In genomic region chr2:85843543-85843942, GRCh38 we compare ENCODE assay signal across 8 cellular contexts. TPM values are rescaled to one million over a fixed set of nuclear protein-coding genes. Genes with fewer than 3 reads are reported as not detected.
DNase-seq lines count a peak whose midpoint lies in the region; ATAC-seq and TF ChIP-seq lines count a peak whose summit lies in the region.

No MANE protein-coding gene starts in this region.

- DNase-seq in left ventricle myocardium inferior = no peak
- no peak for DNase-seq in Right ventricle myocardium superior
- DNase-seq in RPMI7951 (ENCODE audit: low read depth) = peak; percentile 30
- no peak for DNase-seq in fibroblast of lung (ENCODE audit: low read depth in 2 of 2)
- no peak for DNase-seq in upper lobe of left lung
- DNase-seq in superior temporal gyrus (ENCODE audit: extremely low spot score) = no peak

- H3K4me1 ChIP-seq in left ventricle myocardium inferior = no peaks in the 10 kb centered on the region
- peaks cover 5% of the 10 kb centered on the region for H3K4me1 ChIP-seq in fibroblast of lung (ENCODE audit: control insufficient read depth, extremely low read depth, insufficient read depth, low read length)
- no peaks in the 10 kb centered on the region for H3K4me1 ChIP-seq in upper lobe of left lung

- no peak overlapping the region for H3K4me2 ChIP-seq in fibroblast of lung (ENCODE audit: extremely low read depth, insufficient read depth, low read length)

- H3K4me3 ChIP-seq in left ventricle myocardium inferior (no peak overlapping the region), fibroblast of lung (replicated peaks in 1 of 4; ENCODE audit: control extremely low read depth in 1 of 4, insufficient read depth in 1 of 4, low read depth in 3 of 4, low read length in 4 of 4) (no peak overlapping the region), upper lobe of left lung (no peak overlapping the region)

- no peaks in the 10 kb centered on the region for H3K27me3 ChIP-seq in left ventricle myocardium inferior (ENCODE audit: low read depth)
- H3K27me3 ChIP-seq in fibroblast of lung (ENCODE audit: control insufficient read depth, insufficient read depth, low read length) = no peaks in the 10 kb centered on the region
- no peaks in the 10 kb centered on the region for H3K27me3 ChIP-seq in upper lobe of left lung

- no peak overlapping the region for H3K9ac ChIP-seq in fibroblast of lung (ENCODE audit: insufficient read depth, low read length)

- no peak overlapping the region for H3K27ac ChIP-seq in left ventricle myocardium inferior (replicated peaks)
- H3K27ac ChIP-seq in fibroblast of lung (ENCODE audit: insufficient read depth, low read length) = no peak overlapping the region
- H3K27ac ChIP-seq in upper lobe of left lung = no peak overlapping the region

- WGBS in upper lobe of left lung, 2 donors = 73 to 82% methylated on average over 4 of the region's 4 CpGs

- intact Hi-C loops in left ventricle myocardium inferior (cut with micrococcal nuclease) = no loop called here
- intact Hi-C loops in Right ventricle myocardium superior (cut with DNase I) = no loop called here

- TF ChIP-seq EP300 in upper lobe of left lung (IDR thresholded peaks at IDR 0.05) = no peak

- no peak overlapping the region for H2AFZ ChIP-seq in fibroblast of lung (ENCODE audit: low read length)

- H3K79me2 ChIP-seq in fibroblast of lung (ENCODE audit: control insufficient read depth, insufficient read depth, low read length) = no peaks in the 10 kb centered on the region

- ATAC-seq in Right ventricle myocardium superior (ENCODE audit: poor library complexity) = no peak
- no peak for ATAC-seq in upper lobe of left lung (ENCODE audit: low FRiP score in 2 of 2)
- ATAC-seq in HG02970 (IDR thresholded peaks at IDR 0.05; ENCODE audit: low FRiP score, unreplicated experiment) = no peak
- no peak for ATAC-seq in GM21360 (IDR thresholded peaks at IDR 0.05; ENCODE audit: unreplicated experiment)

- H3K36me3 ChIP-seq in left ventricle myocardium inferior = peaks cover 61% of the 10 kb centered on the region
- no peaks in the 10 kb centered on the region for H3K36me3 ChIP-seq in fibroblast of lung (ENCODE audit: control insufficient read depth, insufficient read depth, low read length)
- H3K36me3 ChIP-seq in upper lobe of left lung = peaks cover 8 to 63% (median 24%) of the 10 kb centered on the region in 4 donors

- peak; percentile 40 for TF ChIP-seq CTCF in left ventricle myocardium inferior (IDR thresholded peaks at IDR 0.05; ENCODE audit: borderline replicate concordance)
- TF ChIP-seq CTCF in fibroblast of lung (conservative IDR thresholded peaks at IDR 0.05 in 1 of 2, IDR thresholded peaks at IDR 0.05 in 1 of 2; ENCODE audit: low read depth in 1 of 2, low read length in 2 of 2) = peak; percentile 37 to 62
- peak in 4 of 6 experiments; percentile 9 to 39 (median 18) for TF ChIP-seq CTCF in upper lobe of left lung (IDR thresholded peaks at IDR 0.05)

- H3K9me3 ChIP-seq in left ventricle myocardium inferior (replicated peaks) (peaks cover 9% of the 10 kb centered on the region), fibroblast of lung (ENCODE audit: control insufficient read depth, insufficient read depth, low read depth, low read length) (no peaks in the 10 kb centered on the region), upper lobe of left lung (no peaks in the 10 kb centered on the region)

- no peaks in the 10 kb centered on the region for H4K20me1 ChIP-seq in fibroblast of lung (ENCODE audit: control insufficient read depth, extremely low read depth, insufficient read depth, low read length)

- TF ChIP-seq POLR2A in upper lobe of left lung (IDR thresholded peaks at IDR 0.05) = no peak

RNA-seq across cellular contexts. Expression of gene ST3GAL5, which starts 45.2 kb away (rescaled TPM):
- 4.2 TPM for total RNA-seq in left ventricle myocardium inferior
- 5.0 TPM for total RNA-seq in Right ventricle myocardium superior
- total RNA-seq in RPMI7951 (2014; rRNA removed; shearing (Covaris generic)) = 83.2 and 98.5 TPM in 2 replicates
- 10.3 and 10.9 TPM in 2 replicates for total RNA-seq in fibroblast of lung
- 6.2 and 13.8 TPM in 2 replicates for polyA plus RNA-seq in fibroblast of lung
- polyA plus RNA-seq in fibroblast of lung (2012) = 4.5 and 7.9 TPM in 2 replicates
- 7.7 and 9.7 TPM in 2 replicates for polyA minus RNA-seq in fibroblast of lung (ENCODE audit: low replicate concordance)
- total RNA-seq in upper lobe of left lung = 100 to 1,000 TPM in 2 of 6 donors, 10 to 100 TPM in 4; 54.5 to 162 (median 83.8) TPM
